In genomic region chr9:126615251-126615790, GRCh38 we compare ENCODE assay signal across 11 cellular contexts. TPM values are rescaled to one million over a fixed set of nuclear protein-coding genes. Genes with fewer than 3 reads are reported as not detected.
DNase-seq lines count a peak whose midpoint lies in the region; ATAC-seq and TF ChIP-seq lines count a peak whose summit lies in the region.
"Had no signal": no experiment of that assay in that cellular context is flagged by ENCODE, and none has a peak within 500 bp of the region (broad histone marks: within the 10 kb centered on the region; RNA-seq: fewer than 3 reads in every experiment).

No MANE protein-coding gene starts in this region.

- peak overlapping the region; percentile 65 for H3K4me3 ChIP-seq in right cardiac atrium (ENCODE audit: low read length)
- H3K4me3 ChIP-seq: SJSA1 had no signal

- ATAC-seq in right cardiac atrium (peak in 1 of 2 donors; percentile 8), GM18909 (IDR thresholded peaks at IDR 0.05; ENCODE audit: poor library complexity, unreplicated experiment) (no peak)

- no peaks in the 10 kb centered on the region for H3K9me3 ChIP-seq in right cardiac atrium (ENCODE audit: control insufficient read depth, low read length)
- H3K9me3 ChIP-seq: SJSA1 had no signal

- no peaks in the 10 kb centered on the region for H3K9me3 Mint-ChIP-seq in osteocyte (ENCODE audit: unreplicated experiment)

- no peaks in the 10 kb centered on the region for H3K36me3 Mint-ChIP-seq in osteocyte (ENCODE audit: unreplicated experiment)

- H3K27ac Mint-ChIP-seq in osteocyte (ENCODE audit: unreplicated experiment): no peak overlapping the region

- H3K27me3 ChIP-seq in right cardiac atrium (ENCODE audit: control insufficient read depth, insufficient read depth): no peaks in the 10 kb centered on the region

- H3K27ac ChIP-seq in right cardiac atrium (ENCODE audit: low read length): no peak overlapping the region
- H3K27ac ChIP-seq: SJSA1 had no signal

- TF ChIP-seq CTCF in osteocyte (IDR thresholded peaks at IDR 0.05): no peak

- no peak overlapping the region for H3K4me3 Mint-ChIP-seq in osteocyte (ENCODE audit: unreplicated experiment)

- H3K4me1 Mint-ChIP-seq in osteocyte (ENCODE audit: unreplicated experiment): peaks cover 17% of the 10 kb centered on the region

- H3K27me3 Mint-ChIP-seq in osteocyte (ENCODE audit: unreplicated experiment): peaks cover 59% of the 10 kb centered on the region

- intact Hi-C loops in right cardiac atrium (cut with DNase I): loop anchor here in 2 of 4 donors (10.0 kb wide), 2 partner anchors 69 to 89 kb away; no protein-coding TSS in a partner anchor

- no peaks in the 10 kb centered on the region for H3K4me1 ChIP-seq in right cardiac atrium (ENCODE audit: control insufficient read depth, insufficient read depth, low read length)
- H3K4me1 ChIP-seq: SJSA1 had no signal

- 3% methylated on average over 61 of the region's 61 CpGs for WGBS in right cardiac atrium

- DNase-seq in activated naive CD4-positive, alpha-beta T cell treated with Interleukin-2 at 50 U/mL for 16 hours: peak; percentile 26
- DNase-seq in activated naive CD4-positive, alpha-beta T cell (lab: John Stamatoyannopoulos, UW): no peak
- peak; percentile 36 for DNase-seq in UCSD-AML1 (lab: John Stamatoyannopoulos, UW; ENCODE audit: unreplicated experiment)
- DNase-seq in right cardiac atrium: peak; percentile 57 to 84 (median 82)
- peak; percentile 5 for DNase-seq in stromal cell of bone marrow (ENCODE audit: low read depth)
- no peak for DNase-seq in osteocyte (ENCODE audit: extremely low spot score, unreplicated experiment)
- DNase-seq in pons (ENCODE audit: low spot score): no peak

RNA-seq across cellular contexts. Expression of gene LMX1B, which starts 1.6 kb away (rescaled TPM):
- 1 to 10 TPM; 1.0 to 3.6 (median 1.8) TPM for total RNA-seq in right cardiac atrium
- polyA plus RNA-seq in right cardiac atrium: 0.81 TPM
- 0.18 and 0.27 TPM in 2 replicates for total RNA-seq in osteocyte
- total RNA-seq: pulmonary artery endothelial cell, SJSA1, urinary bladder had no signal

Comparison
In these comparisons a context has a peak if more than half of its experiments do, and no peak if none do; other contexts are left out.
1. DNase-seq: peak in activated naive CD4-positive, alpha-beta T cell treated with Interleukin-2 at 50 U/mL for 16 hours (single experiment), UCSD-AML1 (single experiment), right cardiac atrium (3 of 3) and stromal cell of bone marrow (single experiment); none in activated naive CD4-positive, alpha-beta T cell (0 of 4), osteocyte (single experiment) and pons (single experiment).